Comparison of ENCODE assay signal across 1 cellular context in the genomic region with DNA sequence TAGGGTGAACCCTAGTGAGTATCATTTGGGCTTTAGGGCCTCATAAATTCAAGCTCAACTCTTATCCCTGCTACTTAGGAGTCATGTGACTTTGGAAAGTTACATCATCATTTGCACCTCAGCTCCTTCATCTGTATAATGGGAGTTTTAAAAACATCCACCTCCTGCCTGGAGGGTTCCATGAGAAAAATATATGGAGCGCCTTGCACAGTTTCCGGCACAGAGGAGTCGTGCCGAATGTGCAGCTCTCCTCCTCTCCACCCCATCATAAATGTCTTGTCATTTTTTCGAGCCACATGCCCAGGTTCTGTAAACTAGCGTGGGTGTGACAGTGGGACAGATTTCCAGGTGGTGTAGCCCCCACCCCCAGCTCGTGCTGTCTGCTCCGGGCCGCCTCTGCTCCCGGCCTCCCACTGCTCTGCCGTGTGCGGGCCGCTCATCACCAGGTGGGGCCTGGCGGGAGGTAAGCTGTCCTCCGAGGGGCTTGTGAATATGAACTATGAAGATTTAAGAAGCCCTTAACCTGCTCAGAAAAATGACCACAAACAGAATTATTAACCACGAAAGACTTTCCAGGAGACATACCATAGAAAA.
TF ChIP-seq lines count a peak whose summit lies in the region.

No MANE protein-coding gene starts in this region.

TF ChIP-seq in GM23338, 12 proteins besides CTCF, POLR2A, EP300 and RAD21:
- TF ChIP-seq ZNF462 (CRISPR knock-in tag; IDR thresholded peaks at IDR 0.05) (no peak), ZNF114 (CRISPR knock-in tag; IDR thresholded peaks at IDR 0.05) (no peak), POLR2AphosphoS5 (IDR thresholded peaks at IDR 0.05; ENCODE audit: low read depth) (no peak)
TF ChIP-seq in GM23338: peak in this region for 0.
